In genomic region chr1:228494391-228494790, GRCh38 we compare ENCODE assay signal across 15 cellular contexts.
"Had no signal": no experiment of that assay in that cellular context is flagged by ENCODE, and none has a peak within 500 bp of the region (broad histone marks: within the 10 kb centered on the region; RNA-seq: fewer than 3 reads in every experiment).

No MANE protein-coding gene starts in this region.

- FAIRE-seq: islet of Langerhans, small intestine had no signal

- H3K4me1 ChIP-seq: colonic mucosa, uterus had no signal

- H3K27me3 Mint-ChIP-seq: naive thymus-derived CD4-positive, alpha-beta T cell had no signal

- ATAC-seq: naive thymus-derived CD4-positive, alpha-beta T cell; psoas muscle had no signal

- H3K9me3 Mint-ChIP-seq: naive thymus-derived CD4-positive, alpha-beta T cell had no signal

- H3K4me3 ChIP-seq: colonic mucosa, hepatocyte, psoas muscle, tibial artery, upper lobe of left lung, uterus had no signal

- H3K27ac ChIP-seq: colonic mucosa, hepatocyte, neutrophil, psoas muscle, tibial artery, upper lobe of left lung, uterus had no signal

- H3K4me2 ChIP-seq: hepatocyte had no signal

- DNase-seq: colonic mucosa; dermis blood vessel endothelial cell; foreskin melanocyte; kidney glomerular epithelial cell; naive thymus-derived CD4-positive, alpha-beta T cell; psoas muscle; small intestine; stimulated activated CD4-positive, alpha-beta T cell treated with anti-CD3 and anti-CD28 coated beads, Interleukin-12 subunit alpha, Interleukin-12 subunit beta, amount 100 ng/mL, for 4 hours; stimulated activated naive CD4-positive, alpha-beta T cell treated with Interleukin-2 at 50 U/mL for 16 hours; tibial artery; uterus had no signal

- H2AFZ ChIP-seq: hepatocyte had no signal

- H3K36me3 ChIP-seq: uterus had no signal

- H3K9me3 ChIP-seq: colonic mucosa, neutrophil, psoas muscle, tibial artery, upper lobe of left lung, uterus had no signal

- H3K27me3 ChIP-seq: colonic mucosa, hepatocyte, neutrophil, tibial artery, upper lobe of left lung, uterus had no signal
